19 cellular contexts compared by ENCODE assay signal in genomic region chr7:131548371-131548770, GRCh38. TPM values are rescaled to one million over a fixed set of nuclear protein-coding genes. Genes with fewer than 3 reads are reported as not detected.
DNase-seq lines count a peak whose midpoint lies in the region; TF ChIP-seq lines count a peak whose summit lies in the region.
"Had no signal": no experiment of that assay in that cellular context is flagged by ENCODE, and none has a peak within 500 bp of the region (broad histone marks: within the 10 kb centered on the region; RNA-seq: fewer than 3 reads in every experiment).

No MANE protein-coding gene starts in this region.

- no peak overlapping the region for H2BK20ac ChIP-seq in H9 (ENCODE audit: low read depth, low read length, poor library complexity, severe bottlenecking)

- no peak overlapping the region for H2BK12ac ChIP-seq in H9 (ENCODE audit: insufficient read length, low read depth, low read length)

- H3K9ac ChIP-seq in H9 (ENCODE audit: extremely low read depth, insufficient read length, low read length), result no peak overlapping the region
- H3K9ac ChIP-seq in endodermal cell (ENCODE audit: extremely low read depth, low read length, poor library complexity, severe bottlenecking), result no peak overlapping the region
- no peak overlapping the region for H3K9ac ChIP-seq in neural progenitor cell

- peaks cover 55 to 86% (median 78%) of the 10 kb centered on the region in 3 experiments for H3K36me3 Mint-ChIP-seq in H9 (ENCODE audit: insufficient read depth in 1 of 3, low read depth in 3 of 3)
- peaks cover 73% of the 10 kb centered on the region for H3K36me3 Mint-ChIP-seq in endodermal cell (ENCODE audit: low read depth)
- H3K36me3 Mint-ChIP-seq in neural progenitor cell, result peaks cover 10% of the 10 kb centered on the region
- H3K36me3 Mint-ChIP-seq in activated naive CD4-positive, alpha-beta T cell treated with anti-CD3 and anti-CD28 coated beads for 36 hours (ENCODE audit: low read depth), result no peaks in the 10 kb centered on the region

- H3K4ac ChIP-seq in H9 (ENCODE audit: low read depth, low read length), result no peak overlapping the region

- H2AK5ac ChIP-seq in H9 (ENCODE audit: insufficient read length, low read length), result no peak overlapping the region

- H3K9me3 ChIP-seq in H9 (ENCODE audit: control insufficient read depth, low read depth, low read length), result no peaks in the 10 kb centered on the region
- H3K9me3 ChIP-seq in endodermal cell (ENCODE audit: control insufficient read depth, low read length), result no peaks in the 10 kb centered on the region
- H3K9me3 ChIP-seq in neural progenitor cell (ENCODE audit: low read depth), result no peaks in the 10 kb centered on the region
- no peaks in the 10 kb centered on the region for H3K9me3 ChIP-seq in effector memory CD4-positive, alpha-beta T cell (ENCODE audit: control insufficient read depth, low read length)

- H3K79me2 ChIP-seq in H9 (ENCODE audit: insufficient read depth, low read length) (peaks cover 93% of the 10 kb centered on the region), neural progenitor cell (ENCODE audit: low read depth) (peaks cover 100% of the 10 kb centered on the region)

- CTCF ChIA-PET in activated naive CD4-positive, alpha-beta T cell treated with anti-CD3 and anti-CD28 coated beads for 36 hours (lab: Charles Lee), result interaction anchor here (1.1 to 1.5 kb wide), 3 partner anchors 15 to 37 kb away, joined by 3 to 4 read pairs (median 3); no protein-coding TSS in a partner anchor

- no peak overlapping the region for H2AFZ ChIP-seq in H9 (ENCODE audit: low read length)
- H2AFZ ChIP-seq in neural progenitor cell (replicated peaks), result no peak overlapping the region
- H2AFZ ChIP-seq: PC-9 had no signal

- H3K4me3 Mint-ChIP-seq in H9 (peak overlapping the region in 1 of 2 experiments; percentile 58; a peak in 2 of 5 replicates), endodermal cell (no peak overlapping the region), neural progenitor cell (no peak overlapping the region)
- no peak overlapping the region for H3K4me3 Mint-ChIP-seq in activated naive CD4-positive, alpha-beta T cell treated with anti-CD3 and anti-CD28 coated beads for 36 hours
- H3K4me3 Mint-ChIP-seq: HFFc6 had no signal

- no peak overlapping the region for H4K8ac ChIP-seq in H9 (replicated peaks; ENCODE audit: insufficient read length, low read depth, low read length)

- in situ Hi-C loops in KBM-7 (cut with MboI; ENCODE audit: low pct_unique_long_range_greater_than_20kb, low sequenced_read_pairs), result no loop called here

- peak overlapping the region; percentile 8 for H3K4me2 ChIP-seq in H9 (ENCODE audit: insufficient read depth, insufficient read length, low read length)
- no peak overlapping the region for H3K4me2 ChIP-seq in neural progenitor cell
- H3K4me2 ChIP-seq: PC-9 had no signal

- H3K18ac ChIP-seq in H9 (ENCODE audit: insufficient read length, low read depth, low read length), result no peak overlapping the region

- no peak overlapping the region for H2BK120ac ChIP-seq in H9 (ENCODE audit: low read depth, low read length, poor library complexity, severe bottlenecking)

- H3K79me1 ChIP-seq in H9 (ENCODE audit: insufficient read depth, low read depth, low read length, poor library complexity, severe bottlenecking), result no peaks in the 10 kb centered on the region

- H3K4me1 ChIP-seq in H9 (ENCODE audit: insufficient read depth, low read length) (peaks cover 41% of the 10 kb centered on the region), endodermal cell (ENCODE audit: control insufficient read depth, insufficient read depth, low read length) (peaks cover 21% of the 10 kb centered on the region), neural progenitor cell (peaks cover 4% of the 10 kb centered on the region)
- H3K4me1 ChIP-seq in effector memory CD4-positive, alpha-beta T cell (ENCODE audit: control insufficient read depth, insufficient read depth, low read length, poor library complexity, severe bottlenecking), result no peaks in the 10 kb centered on the region

- H3K23me2 ChIP-seq in H9 (ENCODE audit: insufficient read length, low read depth, low read length, poor library complexity, severe bottlenecking), result peaks cover 11% of the 10 kb centered on the region

- H4K5ac ChIP-seq in H9 (ENCODE audit: insufficient read length, low read depth, low read length), result no peak overlapping the region

- H3K56ac ChIP-seq in H9 (ENCODE audit: insufficient read length, low read depth, low read length), result no peak overlapping the region

- no peak overlapping the region for H3K23ac ChIP-seq in H9 (ENCODE audit: insufficient read length, low read depth, low read length)

- peaks cover 98% of the 10 kb centered on the region for H3K36me3 ChIP-seq in endodermal cell (ENCODE audit: control insufficient read depth, insufficient read depth, low read length)
- no peaks in the 10 kb centered on the region for H3K36me3 ChIP-seq in neural progenitor cell
- H3K36me3 ChIP-seq in effector memory CD4-positive, alpha-beta T cell (ENCODE audit: control insufficient read depth, insufficient read depth, low read length), result no peaks in the 10 kb centered on the region

- H3K27me3 Mint-ChIP-seq in H9 (ENCODE audit: low read depth) (no peaks in the 10 kb centered on the region), endodermal cell (ENCODE audit: insufficient read depth) (no peaks in the 10 kb centered on the region), neural progenitor cell (ENCODE audit: insufficient read depth, low read depth) (peaks cover 6% of the 10 kb centered on the region)
- peaks cover 15% of the 10 kb centered on the region for H3K27me3 Mint-ChIP-seq in activated naive CD4-positive, alpha-beta T cell treated with anti-CD3 and anti-CD28 coated beads for 36 hours (ENCODE audit: low read depth)

- no peak overlapping the region for H3K14ac ChIP-seq in H9 (ENCODE audit: insufficient read depth, low read length)

- TF ChIP-seq CTCF in H9 (conservative IDR thresholded peaks at IDR 0.05) (no peak), endodermal cell (conservative IDR thresholded peaks at IDR 0.05) (no peak), neural progenitor cell (IDR thresholded peaks at IDR 0.05) (no peak)

- H3K27me3 ChIP-seq in H9 (ENCODE audit: insufficient read depth, low read length) (no peaks in the 10 kb centered on the region), endodermal cell (ENCODE audit: control insufficient read depth, insufficient read depth, low read length, poor library complexity, severe bottlenecking) (no peaks in the 10 kb centered on the region), neural progenitor cell (no peaks in the 10 kb centered on the region)
- no peaks in the 10 kb centered on the region for H3K27me3 ChIP-seq in effector memory CD4-positive, alpha-beta T cell (replicated peaks; ENCODE audit: control insufficient read depth, insufficient read depth, low read length, poor library complexity, severe bottlenecking)

- H3K9me3 Mint-ChIP-seq in H9 (no peaks in the 10 kb centered on the region; a peak in 1 of 5 replicates), endodermal cell (no peaks in the 10 kb centered on the region), neural progenitor cell (no peaks in the 10 kb centered on the region)
- H3K9me3 Mint-ChIP-seq in activated naive CD4-positive, alpha-beta T cell treated with anti-CD3 and anti-CD28 coated beads for 36 hours, result no peaks in the 10 kb centered on the region
- H3K9me3 Mint-ChIP-seq: HFFc6 had no signal

- peak overlapping the region; percentile 17 to 84 (median 65); a peak in 5 of 7 replicates for H3K27ac Mint-ChIP-seq in H9
- H3K27ac Mint-ChIP-seq in endodermal cell, result peak overlapping the region; percentile 50
- peak overlapping the region; percentile 77 for H3K27ac Mint-ChIP-seq in neural progenitor cell
- no peak overlapping the region for H3K27ac Mint-ChIP-seq in activated naive CD4-positive, alpha-beta T cell treated with anti-CD3 and anti-CD28 coated beads for 36 hours
- H3K27ac Mint-ChIP-seq: HFFc6 had no signal

- H3K4me3 ChIP-seq in endodermal cell (ENCODE audit: low read length), result peak overlapping the region; percentile 30
- H3K4me3 ChIP-seq in neural progenitor cell, result no peak overlapping the region
- no peak overlapping the region for H3K4me3 ChIP-seq in effector memory CD4-positive, alpha-beta T cell (ENCODE audit: insufficient read depth, low read depth, low read length, poor library complexity, severe bottlenecking)
- H3K4me3 ChIP-seq: K562, PC-9 had no signal

- no peak overlapping the region for H2BK5ac ChIP-seq in H9 (ENCODE audit: insufficient read length, low read length)

- intact Hi-C loops in activated naive CD4-positive, alpha-beta T cell treated with anti-CD3 and anti-CD28 coated beads for 36 hours (cut with micrococcal nuclease), result no loop called here

- DNase-seq in H9 (no peak), KBM-7 (peak; percentile 46), endodermal cell (no peak), neural progenitor cell (ENCODE audit: low spot score) (no peak), activated gamma-delta T cell treated with Interleukin-2 at 50 U/mL for 16 hours (no peak)
- DNase-seq in activated naive CD4-positive, alpha-beta T cell treated with anti-CD3 and anti-CD28 coated beads for 36 hours, result no peak
- DNase-seq in effector memory CD4-positive, alpha-beta T cell, result no peak
- DNase-seq: DMS79, GOT3, HFFc6, NCI-H187, NCI-H2107, NCI-H510A, NCI-H774, PC-9, SIG-M5 had no signal

- peaks cover 83 to 94% of the 10 kb centered on the region in 2 experiments for H3K4me1 Mint-ChIP-seq in H9
- H3K4me1 Mint-ChIP-seq in endodermal cell, result peaks cover 51% of the 10 kb centered on the region
- H3K4me1 Mint-ChIP-seq in neural progenitor cell, result peaks cover 28% of the 10 kb centered on the region
- H3K4me1 Mint-ChIP-seq in activated naive CD4-positive, alpha-beta T cell treated with anti-CD3 and anti-CD28 coated beads for 36 hours (ENCODE audit: low read depth), result no peaks in the 10 kb centered on the region

- H3F3A ChIP-seq in neural progenitor cell (ENCODE audit: low read depth), result peaks cover 9% of the 10 kb centered on the region

- no peak overlapping the region for H3T11ph ChIP-seq in H9 (ENCODE audit: low read length)

- WGBS in H9 (ENCODE audit: extremely low coverage, insufficient read length, low lambda C conversion rate), result no CpG with 5 or more reads among the region's 2 CpGs
- WGBS in endodermal cell (ENCODE audit: insufficient coverage in 1 of 2, insufficient read length in 1 of 2), 2 experiments, result 94% methylated on average over 2 of the region's 2 CpGs; no CpG with 5 or more reads in 1 of the 2 experiments

- H4K20me1 ChIP-seq in H9 (ENCODE audit: control insufficient read depth, insufficient read depth, insufficient read length) (peaks cover 4% of the 10 kb centered on the region), neural progenitor cell (ENCODE audit: low read depth) (peaks cover 3% of the 10 kb centered on the region)

- no peak overlapping the region for H2BK15ac ChIP-seq in H9 (ENCODE audit: low read depth, low read length)

- no peak overlapping the region for H4K91ac ChIP-seq in H9 (ENCODE audit: insufficient read length, low read depth, low read length)

- peak overlapping the region; percentile 37 for H3K27ac ChIP-seq in H9 (ENCODE audit: insufficient read length, low read depth, low read length)
- H3K27ac ChIP-seq in endodermal cell (ENCODE audit: low read depth, low read length), result no peak overlapping the region
- no peak overlapping the region for H3K27ac ChIP-seq in neural progenitor cell
- no peak overlapping the region for H3K27ac ChIP-seq in effector memory CD4-positive, alpha-beta T cell (ENCODE audit: insufficient read depth, low read length, poor library complexity, severe bottlenecking)
- H3K27ac ChIP-seq: C4-2B, PC-9, RWPE1 had no signal

RNA-seq across cellular contexts. Expression of gene PODXL, which starts 8.1 kb away (rescaled TPM):
- total RNA-seq in H9 (2021), result 727 and 732 TPM in 2 replicates
- total RNA-seq in endodermal cell, result 100 to 1,000 TPM; 523 to 701 TPM
- 279 TPM for polyA plus RNA-seq in endodermal cell (2013, experiment 1 of 2)
- 257 TPM for polyA plus RNA-seq in endodermal cell (2013, experiment 2 of 2)
- total RNA-seq in neural progenitor cell (ENCODE audit: low replicate concordance), result 37.7 and 38.4 TPM in 2 replicates
- 1 to 10 TPM in 1 of 2 experiments, under 1 TPM in 1; 0.98 to 1.8 TPM for total RNA-seq in activated naive CD4-positive, alpha-beta T cell treated with anti-CD3 and anti-CD28 coated beads for 36 hours

Comparison
In these comparisons a context has a peak if more than half of its experiments do, and no peak if none do; other contexts are left out.
1. RNA of gene PODXL, which starts 8.1 kb away (total RNA-seq): 727 to 732 TPM in H9, 523 to 701 TPM in endodermal cell and 37.7 to 38.4 TPM in neural progenitor cell; 0.98 to 1.8 TPM in activated naive CD4-positive, alpha-beta T cell treated with anti-CD3 and anti-CD28 coated beads for 36 hours; every median in the first group is over 10 times any median in the second.